13 cellular contexts compared by ENCODE assay signal in the genomic region with DNA sequence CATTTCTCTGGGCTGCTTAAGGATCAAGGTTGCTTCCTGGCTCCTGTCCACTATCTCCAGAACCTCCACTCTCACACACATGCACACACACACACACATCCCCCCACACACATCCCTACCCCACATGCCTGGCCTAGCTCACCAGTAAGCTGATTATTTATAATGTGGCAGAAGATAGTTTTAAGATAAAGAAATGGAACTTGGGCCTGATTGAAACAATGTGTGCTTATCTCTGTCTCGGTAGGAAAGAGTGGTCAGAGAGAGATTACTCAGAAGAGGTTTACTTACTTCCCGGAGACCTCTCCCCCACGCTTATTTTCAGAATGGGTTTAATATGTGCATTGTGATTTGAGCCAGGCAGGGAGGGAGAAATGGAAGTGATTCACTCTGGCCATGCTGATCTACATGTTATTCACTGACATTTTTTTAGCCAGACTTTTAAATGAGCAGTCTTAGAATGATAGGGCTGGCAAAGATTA.
A peak's percentile ranks its signal among the peaks of the same experiment; 100 is the strongest.
DNase-seq lines count a peak whose midpoint lies in the region; ATAC-seq and TF ChIP-seq lines count a peak whose summit lies in the region.
"Had no signal": no experiment of that assay in that cellular context is flagged by ENCODE, and none has a peak within 500 bp of the region (broad histone marks: within the 10 kb centered on the region; RNA-seq: fewer than 3 reads in every experiment).

No MANE protein-coding gene starts in this region.

- no peaks in the 10 kb centered on the region for H3K36me3 ChIP-seq in endodermal cell (ENCODE audit: control insufficient read depth, insufficient read depth, low read length)
- H3K36me3 ChIP-seq in OCI-LY7 (ENCODE audit: insufficient read depth, low read length) = no peaks in the 10 kb centered on the region
- H3K36me3 ChIP-seq: stomach had no signal

- H3K4me3 ChIP-seq in endodermal cell (ENCODE audit: low read length) = no peak overlapping the region
- H3K4me3 ChIP-seq in OCI-LY7 (ENCODE audit: low read depth, low read length, poor library complexity, severe bottlenecking) = no peak overlapping the region
- H3K4me3 ChIP-seq: dorsolateral prefrontal cortex, stomach had no signal

- no peaks in the 10 kb centered on the region for H3K79me2 ChIP-seq in OCI-LY7 (ENCODE audit: insufficient read depth, low read depth, low read length)

- H3K4me1 Mint-ChIP-seq in endodermal cell (peaks cover 64% of the 10 kb centered on the region), nephron progenitor cell (peaks cover 43% of the 10 kb centered on the region)
- H3K4me1 Mint-ChIP-seq: activated B cell treated with CpG ODN at 0.5 μM for 24 hours; naive thymus-derived CD4-positive, alpha-beta T cell had no signal

- H3K9me2 ChIP-seq in OCI-LY7 (ENCODE audit: insufficient read depth, low read length) = no peaks in the 10 kb centered on the region

- WGBS in endodermal cell (ENCODE audit: insufficient coverage in 1 of 2, insufficient read length in 1 of 2), 2 experiments = 50 to 72% methylated on average over 3 of the region's 3 CpGs

- no peak overlapping the region for H3K9ac ChIP-seq in endodermal cell (ENCODE audit: extremely low read depth, low read length, poor library complexity, severe bottlenecking)

- POLR2A ChIA-PET in OCI-LY7 (lab: Charles Lee) = interaction anchor here (0.5 kb wide), 1 partner anchor 578 kb away, joined by 3 read pairs; no protein-coding TSS in a partner anchor

- peak overlapping the region; percentile 46 for H3K27ac Mint-ChIP-seq in endodermal cell
- H3K27ac Mint-ChIP-seq in nephron progenitor cell = peak overlapping the region; percentile 91
- H3K27ac Mint-ChIP-seq: activated B cell treated with CpG ODN at 0.5 μM for 24 hours; naive thymus-derived CD4-positive, alpha-beta T cell had no signal

- H3K27me3 ChIP-seq in endodermal cell (ENCODE audit: control insufficient read depth, insufficient read depth, low read length, poor library complexity, severe bottlenecking) = no peaks in the 10 kb centered on the region
- H3K27me3 ChIP-seq: dorsolateral prefrontal cortex, stomach had no signal

- peaks cover 14% of the 10 kb centered on the region for H3K4me1 ChIP-seq in endodermal cell (ENCODE audit: control insufficient read depth, insufficient read depth, low read length)
- H3K4me1 ChIP-seq in OCI-LY7 (ENCODE audit: insufficient read depth, low read length, poor library complexity, severe bottlenecking) = no peaks in the 10 kb centered on the region
- H3K4me1 ChIP-seq: stomach had no signal

- intact Hi-C loops in OCI-LY7 (cut with micrococcal nuclease; ENCODE audit: unreplicated experiment) = no loop called here

- no TSS peak for BruUV-seq in OCI-LY7 (replicated peaks; lab: Mats Ljungman, UMichigan)

- no peaks in the 10 kb centered on the region for H3K9me3 Mint-ChIP-seq in endodermal cell
- no peaks in the 10 kb centered on the region for H3K9me3 Mint-ChIP-seq in nephron progenitor cell
- H3K9me3 Mint-ChIP-seq: activated B cell treated with CpG ODN at 0.5 μM for 24 hours had no signal

- CTCF ChIA-PET in OCI-LY7 (lab: Charles Lee; ENCODE audit: unreplicated experiment) = no interaction called here

- H3K27ac ChIP-seq in endodermal cell (ENCODE audit: low read depth, low read length) (no peak overlapping the region), OCI-LY7 (ENCODE audit: low read depth, low read length, poor library complexity, severe bottlenecking) (no peak overlapping the region)
- H3K27ac ChIP-seq: stomach had no signal

- H3K4me3 Mint-ChIP-seq in endodermal cell = no peak overlapping the region
- H3K4me3 Mint-ChIP-seq in nephron progenitor cell = no peak overlapping the region
- H3K4me3 Mint-ChIP-seq: activated B cell treated with CpG ODN at 0.5 μM for 24 hours; naive thymus-derived CD4-positive, alpha-beta T cell had no signal

- H3K9me3 ChIP-seq in endodermal cell (ENCODE audit: control insufficient read depth, low read length) (no peaks in the 10 kb centered on the region), OCI-LY7 (ENCODE audit: low read length) (no peaks in the 10 kb centered on the region)
- H3K9me3 ChIP-seq: stomach had no signal

- H3K27me3 Mint-ChIP-seq in endodermal cell (ENCODE audit: insufficient read depth) (no peaks in the 10 kb centered on the region), nephron progenitor cell (ENCODE audit: low read depth, poor library complexity) (peaks cover 3% of the 10 kb centered on the region)

- H3K36me3 Mint-ChIP-seq in endodermal cell (ENCODE audit: low read depth) = peaks cover 9% of the 10 kb centered on the region
- H3K36me3 Mint-ChIP-seq in nephron progenitor cell (ENCODE audit: low read depth) = peaks cover 23% of the 10 kb centered on the region
- H3K36me3 Mint-ChIP-seq: naive thymus-derived CD4-positive, alpha-beta T cell had no signal

- TF ChIP-seq CTCF in endodermal cell (conservative IDR thresholded peaks at IDR 0.05) (no peak), nephron progenitor cell (IDR thresholded peaks at IDR 0.05) (no peak), OCI-LY7 (conservative IDR thresholded peaks at IDR 0.05; ENCODE audit: low read length) (no peak)

- in situ Hi-C loops in G401 (cut with HindIII; ENCODE audit: low sequenced_read_pairs) = no loop called here

- no peak overlapping the region for H3K4me2 ChIP-seq in OCI-LY7 (ENCODE audit: low read length)

- no peak overlapping the region for H2AFZ ChIP-seq in OCI-LY7 (ENCODE audit: low read length)

- DNase-seq in CMK (ENCODE audit: low read depth) = peak; percentile 69
- peak; percentile 96 for DNase-seq in OCI-M1 (lab: John Stamatoyannopoulos, UW)
- DNase-seq in endodermal cell = peak; percentile 60
- no peak for DNase-seq in nephron progenitor cell
- no peak for DNase-seq in OCI-LY7 (ENCODE audit: low spot score)
- DNase-seq in G401 (ENCODE audit: low spot score) = no peak
- DNase-seq in HK-2 (ENCODE audit: unreplicated experiment) = no peak
- DNase-seq: activated B cell treated with CpG ODN at 0.5 μM for 24 hours; dorsolateral prefrontal cortex; naive thymus-derived CD4-positive, alpha-beta T cell; NCI-H2107; stomach had no signal

- ATAC-seq in HG03520 (IDR thresholded peaks at IDR 0.05; ENCODE audit: unreplicated experiment) = no peak
- ATAC-seq: naive thymus-derived CD4-positive, alpha-beta T cell had no signal

- no peaks in the 10 kb centered on the region for H4K20me1 ChIP-seq in OCI-LY7 (ENCODE audit: insufficient read depth, low read length)

Comparison
In these comparisons a context has a peak if more than half of its experiments do, and no peak if none do; other contexts are left out.
1. DNase-seq: peak in CMK (single experiment), OCI-M1 (single experiment) and endodermal cell (single experiment); none in nephron progenitor cell (single experiment), OCI-LY7 (single experiment), G401 (single experiment) and HK-2 (single experiment).